Comparison of ENCODE assay signal across 16 cellular contexts in the genomic region with DNA sequence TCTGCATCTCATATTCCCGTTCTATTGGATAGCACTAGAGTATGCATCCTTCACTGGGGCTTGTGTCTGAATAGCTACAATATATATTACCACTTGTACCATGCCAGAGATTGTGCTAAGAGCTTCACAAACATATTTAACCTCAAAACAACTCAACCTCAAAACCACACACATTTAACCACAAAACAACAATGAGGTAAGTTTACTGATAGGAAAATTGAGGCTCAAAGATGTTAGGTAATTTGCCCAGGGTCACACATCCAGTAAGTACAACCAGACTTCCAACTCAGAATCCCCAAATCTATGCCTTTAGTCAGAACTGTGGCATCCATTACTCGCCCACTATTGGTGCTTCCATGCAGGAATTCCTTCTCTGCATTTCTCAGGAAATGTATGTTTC.
DNase-seq lines count a peak whose midpoint lies in the region; TF ChIP-seq lines count a peak whose summit lies in the region.
"Had no signal": no experiment of that assay in that cellular context is flagged by ENCODE, and none has a peak within 500 bp of the region (broad histone marks: within the 10 kb centered on the region; RNA-seq: fewer than 3 reads in every experiment).

No MANE protein-coding gene starts in this region.

- H3K4me3 Mint-ChIP-seq in activated CD4-positive, alpha-beta T cell treated with anti-CD3 and anti-CD28 coated beads, Interleukin-2, amount 10 ng/mL, durations not matched to agents 7 days and 5 days = no peak overlapping the region
- H3K4me3 Mint-ChIP-seq: activated B cell treated with CpG ODN at 0.5 μM for 24 hours; activated CD8-positive, alpha-beta T cell treated with anti-CD3 and anti-CD28 coated beads for 36 hours; activated naive CD4-positive, alpha-beta T cell treated with anti-CD3 and anti-CD28 coated beads, Interleukin-2, amount 50 U/mL, for 24 hours; activated T-cell treated with anti-CD3 and anti-CD28 coated beads, Interleukin-2, amount 50 U/mL, for 24 hours; neural progenitor cell had no signal

- TF ChIP-seq POLR2A in suprapubic skin (IDR thresholded peaks at IDR 0.05) = no peak

- H3K4me1 Mint-ChIP-seq in activated CD4-positive, alpha-beta T cell treated with anti-CD3 and anti-CD28 coated beads, Interleukin-2, amount 10 ng/mL, durations not matched to agents 7 days and 5 days = peaks cover 4% of the 10 kb centered on the region
- H3K4me1 Mint-ChIP-seq: activated naive CD4-positive, alpha-beta T cell treated with anti-CD3 and anti-CD28 coated beads, Interleukin-2, amount 50 U/mL, for 24 hours; neural progenitor cell had no signal

- H3K27me3 ChIP-seq in suprapubic skin = no peaks in the 10 kb centered on the region
- H3K27me3 ChIP-seq: BE2C, neural progenitor cell had no signal

- H3K9me3 ChIP-seq in suprapubic skin = no peaks in the 10 kb centered on the region
- H3K9me3 ChIP-seq: BE2C had no signal

- H3K4me3 ChIP-seq in cardiac fibroblast (replicated peaks in 1 of 2; ENCODE audit: low read depth in 2 of 2, low read length in 2 of 2) (no peak overlapping the region), suprapubic skin (no peak overlapping the region)
- H3K4me3 ChIP-seq: neural progenitor cell had no signal

- H3K27ac ChIP-seq in suprapubic skin = no peak overlapping the region
- H3K27ac ChIP-seq: neural progenitor cell had no signal

- H3K27ac Mint-ChIP-seq in activated CD4-positive, alpha-beta T cell treated with anti-CD3 and anti-CD28 coated beads, Interleukin-2, amount 10 ng/mL, durations not matched to agents 7 days and 5 days = no peak overlapping the region
- H3K27ac Mint-ChIP-seq: activated B cell treated with CpG ODN at 0.5 μM for 24 hours; activated CD8-positive, alpha-beta T cell treated with anti-CD3 and anti-CD28 coated beads for 36 hours; activated naive CD4-positive, alpha-beta T cell treated with anti-CD3 and anti-CD28 coated beads, Interleukin-2, amount 50 U/mL, for 24 hours; activated T-cell treated with anti-CD3 and anti-CD28 coated beads, Interleukin-2, amount 50 U/mL, for 24 hours; neural progenitor cell had no signal

- CTCF ChIA-PET in GM10248 (lab: Yijun Ruan, JAX) = no interaction called here
- CTCF ChIA-PET in activated CD4-positive, alpha-beta T cell treated with anti-CD3 and anti-CD28 coated beads, Interleukin-2, amount 10 ng/mL, durations not matched to agents 7 days and 5 days (lab: Charles Lee) = no interaction called here

- no peak for TF ChIP-seq CTCF in cardiac fibroblast (IDR thresholded peaks at IDR 0.05; ENCODE audit: low read depth, low read length)
- no peak for TF ChIP-seq CTCF in suprapubic skin (IDR thresholded peaks at IDR 0.05)
- no peak for TF ChIP-seq CTCF in GM10248 (IDR thresholded peaks at IDR 0.05; ENCODE audit: control extremely low read depth, extremely low read depth, low read depth, missing control alignments)

- POLR2A ChIA-PET in GM10248 (lab: Yijun Ruan, JAX) = no interaction called here
- POLR2A ChIA-PET in activated CD4-positive, alpha-beta T cell treated with anti-CD3 and anti-CD28 coated beads, Interleukin-2, amount 10 ng/mL, durations not matched to agents 7 days and 5 days (lab: Charles Lee) = no interaction called here

- TF ChIP-seq EP300 in suprapubic skin (IDR thresholded peaks at IDR 0.05) = no peak

- WGBS in suprapubic skin = 90% methylated on average over 2 of the region's 2 CpGs

- peaks cover 15% of the 10 kb centered on the region for H3K27me3 Mint-ChIP-seq in activated CD4-positive, alpha-beta T cell treated with anti-CD3 and anti-CD28 coated beads, Interleukin-2, amount 10 ng/mL, durations not matched to agents 7 days and 5 days
- H3K27me3 Mint-ChIP-seq: activated B cell treated with CpG ODN at 0.5 μM for 24 hours had no signal

- peaks cover 4% of the 10 kb centered on the region for H3K4me1 ChIP-seq in suprapubic skin
- H3K4me1 ChIP-seq: BE2C, neural progenitor cell had no signal

- H3K36me3 ChIP-seq in suprapubic skin = no peaks in the 10 kb centered on the region
- H3K36me3 ChIP-seq: BE2C, neural progenitor cell had no signal

- peak; percentile 72 for DNase-seq in H4 (ENCODE audit: low spot score)
- peak; percentile 81 for DNase-seq in NCI-H226
- DNase-seq in cardiac fibroblast (ENCODE audit: low read depth in 2 of 2) = peak; percentile 23 to 59
- DNase-seq in renal cortical epithelial cell (ENCODE audit: low read depth) = peak; percentile 58
- DNase-seq in suprapubic skin (ENCODE audit: low spot score in 2 of 2) = no peak
- no peak for DNase-seq in GM10248 (ENCODE audit: extremely low spot score)
- DNase-seq in activated CD4-positive, alpha-beta T cell treated with anti-CD3 and anti-CD28 coated beads, Interleukin-2, amount 10 ng/mL, durations not matched to agents 7 days and 5 days = no peak
- DNase-seq: activated B cell treated with CpG ODN at 0.5 μM for 24 hours; activated CD8-positive, alpha-beta T cell treated with anti-CD3 and anti-CD28 coated beads for 36 hours; activated T-cell treated with anti-CD3 and anti-CD28 coated beads, Interleukin-2, amount 50 U/mL, for 24 hours; BE2C; caudate nucleus; hippocampal formation; mesendoderm had no signal

- H3K36me3 Mint-ChIP-seq in activated CD4-positive, alpha-beta T cell treated with anti-CD3 and anti-CD28 coated beads, Interleukin-2, amount 10 ng/mL, durations not matched to agents 7 days and 5 days (ENCODE audit: low read depth) = no peaks in the 10 kb centered on the region
- H3K36me3 Mint-ChIP-seq: activated naive CD4-positive, alpha-beta T cell treated with anti-CD3 and anti-CD28 coated beads, Interleukin-2, amount 50 U/mL, for 24 hours had no signal

- peaks cover 3% of the 10 kb centered on the region for H3K9me3 Mint-ChIP-seq in activated CD4-positive, alpha-beta T cell treated with anti-CD3 and anti-CD28 coated beads, Interleukin-2, amount 10 ng/mL, durations not matched to agents 7 days and 5 days
- H3K9me3 Mint-ChIP-seq: activated B cell treated with CpG ODN at 0.5 μM for 24 hours had no signal

Comparison
In these comparisons a context has a peak if more than half of its experiments do, and no peak if none do; other contexts are left out.
1. DNase-seq: peak in H4 (single experiment), NCI-H226 (single experiment), cardiac fibroblast (2 of 2) and renal cortical epithelial cell (single experiment); none in suprapubic skin (0 of 2), GM10248 (single experiment) and activated CD4-positive, alpha-beta T cell treated with anti-CD3 and anti-CD28 coated beads, Interleukin-2, amount 10 ng/mL, durations not matched to agents 7 days and 5 days (single experiment).